ENCODE assay signal across 14 cellular contexts in genomic region chr3:16529264-16529663, GRCh38. TPM values are rescaled to one million over a fixed set of nuclear protein-coding genes. Genes with fewer than 3 reads are reported as not detected.
A peak's percentile ranks its signal among the peaks of the same experiment; 100 is the strongest.
DNase-seq lines count a peak whose midpoint lies in the region; ATAC-seq and TF ChIP-seq lines count a peak whose summit lies in the region.
"Had no signal": no experiment of that assay in that cellular context is flagged by ENCODE, and none has a peak within 500 bp of the region (broad histone marks: within the 10 kb centered on the region; RNA-seq: fewer than 3 reads in every experiment).

No MANE protein-coding gene starts in this region.

- no peak for TF ChIP-seq RAD21 in neural cell (conservative IDR thresholded peaks at IDR 0.05)

- ATAC-seq in GM21447 (IDR thresholded peaks at IDR 0.05; ENCODE audit: unreplicated experiment) (peak; percentile 53), activated B cell treated with CpG ODN at 0.5 μM for 24 hours (ENCODE audit: low read depth) (peak; percentile 54), HG03045 (IDR thresholded peaks at IDR 0.05; ENCODE audit: unreplicated experiment) (no peak)
- ATAC-seq: left lung had no signal

- no peaks in the 10 kb centered on the region for H3K27me3 ChIP-seq in neural cell (ENCODE audit: insufficient read depth, low read depth, low read length)
- no peaks in the 10 kb centered on the region for H3K27me3 ChIP-seq in tibial artery
- H3K27me3 ChIP-seq: left lung had no signal

- no peak overlapping the region for H3K4me3 Mint-ChIP-seq in activated B cell treated with CpG ODN at 0.5 μM for 24 hours

- peaks cover 14% of the 10 kb centered on the region for H3K4me1 Mint-ChIP-seq in activated B cell treated with CpG ODN at 0.5 μM for 24 hours

- H3K9me3 Mint-ChIP-seq in activated B cell treated with CpG ODN at 0.5 μM for 24 hours: peaks cover 3% of the 10 kb centered on the region

- H3K4me2 ChIP-seq in neural cell (ENCODE audit: low read length): no peak overlapping the region
- H3K4me2 ChIP-seq: smooth muscle cell had no signal

- TF ChIP-seq EP300 in neural cell (conservative IDR thresholded peaks at IDR 0.05; ENCODE audit: poor library complexity, severe bottlenecking): no peak

- no peak overlapping the region for H2AFZ ChIP-seq in neural cell (ENCODE audit: low read depth, low read length)

- H3K9me2 ChIP-seq in neural cell (ENCODE audit: insufficient read depth, low read length): no peaks in the 10 kb centered on the region

- H3K79me2 ChIP-seq in neural cell (replicated peaks; ENCODE audit: insufficient read depth, low read length): no peaks in the 10 kb centered on the region

- H4K20me1 ChIP-seq in neural cell (ENCODE audit: insufficient read depth): no peaks in the 10 kb centered on the region

- no peaks in the 10 kb centered on the region for H3K36me3 ChIP-seq in neural cell (ENCODE audit: insufficient read depth, low read length)
- no peaks in the 10 kb centered on the region for H3K36me3 ChIP-seq in tibial artery
- H3K36me3 ChIP-seq: left lung had no signal

- intact Hi-C loops in activated B cell treated with CpG ODN at 0.5 μM for 24 hours (cut with micrococcal nuclease) (loop anchor here (1.0 kb wide), 2 partner anchors 17 to 239 kb away; no protein-coding TSS in a partner anchor), tibial artery (cut with DNase I; ENCODE audit: low total_unique reads) (no loop called here)

- H3K9ac ChIP-seq in neural cell (ENCODE audit: low read length): no peak overlapping the region

- TF ChIP-seq CTCF in GM12864 (IDR thresholded peaks at IDR 0.05; ENCODE audit: low read depth, low read length, missing control alignments) (peak; percentile 16), activated B cell treated with CpG ODN at 0.5 μM for 24 hours (IDR thresholded peaks at IDR 0.05) (no peak), neural cell (IDR thresholded peaks at IDR 0.05; ENCODE audit: poor library complexity, severe bottlenecking) (peak; percentile 16), tibial artery (IDR thresholded peaks at IDR 0.05) (no peak)

- H3F3A ChIP-seq in neural cell (ENCODE audit: insufficient read depth, low read length, poor library complexity, severe bottlenecking): no peaks in the 10 kb centered on the region

- DNase-seq in GM12864 (ENCODE audit: low read depth) (no peak), activated B cell treated with CpG ODN at 0.5 μM for 24 hours (no peak), tibial artery (no peak), putamen (ENCODE audit: low spot score) (no peak)
- DNase-seq: cerebellar nuclear complex, hippocampal formation, left lung, NCI-H1092, NCI-H510A treated with DMSO at 0.1 percent for 48 hours, T-helper 9 cell had no signal

- H3K9me3 ChIP-seq in neural cell (ENCODE audit: low read length): no peaks in the 10 kb centered on the region
- H3K9me3 ChIP-seq in tibial artery: peaks cover 0 to 2% (median 0%) of the 10 kb centered on the region in 3 donors

- no peak overlapping the region for H3K27ac ChIP-seq in neural cell (ENCODE audit: low read length)
- H3K27ac ChIP-seq in tibial artery: no peak overlapping the region
- H3K27ac ChIP-seq: left lung had no signal

- H3K27ac Mint-ChIP-seq in activated B cell treated with CpG ODN at 0.5 μM for 24 hours: no peak overlapping the region

- CTCF ChIA-PET in activated B cell treated with CpG ODN at 0.5 μM for 24 hours (lab: Charles Lee): interaction anchor here (0.6 to 2.3 kb wide), 11 partner anchors 13 to 296 kb away, joined by 3 to 18 read pairs (median 3); no protein-coding TSS in a partner anchor

- POLR2A ChIA-PET in activated B cell treated with CpG ODN at 0.5 μM for 24 hours (lab: Charles Lee): interaction anchor here (0.8 to 1.6 kb wide), 3 partner anchors 13 to 239 kb away, joined by 3 to 9 read pairs (median 4); no protein-coding TSS in a partner anchor

- no peaks in the 10 kb centered on the region for H3K4me1 ChIP-seq in tibial artery
- H3K4me1 ChIP-seq: left lung had no signal

- H3K36me3 Mint-ChIP-seq in activated B cell treated with CpG ODN at 0.5 μM for 24 hours (ENCODE audit: low read depth): peaks cover 2% of the 10 kb centered on the region

- H3K4me3 ChIP-seq in GM12864 (ENCODE audit: low read depth, low read length): no peak overlapping the region
- no peak overlapping the region for H3K4me3 ChIP-seq in neural cell (ENCODE audit: low read length)
- no peak overlapping the region for H3K4me3 ChIP-seq in tibial artery
- H3K4me3 ChIP-seq: left lung, smooth muscle cell had no signal

- no peaks in the 10 kb centered on the region for H3K27me3 Mint-ChIP-seq in activated B cell treated with CpG ODN at 0.5 μM for 24 hours

TF ChIP-seq in neural cell, 6 proteins besides CTCF, POLR2A, EP300 and RAD21:
- TF ChIP-seq SMC3 (conservative IDR thresholded peaks at IDR 0.05; ENCODE audit: poor library complexity) (no peak), MXI1 (conservative IDR thresholded peaks at IDR 0.05; ENCODE audit: poor library complexity, severe bottlenecking) (no peak), POLR2AphosphoS5 (IDR thresholded peaks at IDR 0.05) (no peak), REST (IDR thresholded peaks at IDR 0.05; ENCODE audit: borderline replicate concordance) (no peak), EZH2 (IDR thresholded peaks at IDR 0.05; ENCODE audit: borderline replicate concordance, insufficient read depth, low read length, poor library complexity, severe bottlenecking) (no peak), TAF1 (IDR thresholded peaks at IDR 0.05; ENCODE audit: low read depth) (no peak)

RNA-seq across cellular contexts. Expression of gene RFTN1, which starts 15.8 kb away (rescaled TPM):
- total RNA-seq in activated B cell treated with CpG ODN at 0.5 μM for 24 hours: 323 and 365 TPM in 2 replicates
- polyA plus RNA-seq in neural cell: 36.8 and 66.9 TPM in 2 replicates
- polyA minus RNA-seq in neural cell: 41.6 and 52.3 TPM in 2 replicates

Comparison
In these comparisons a context has a peak if more than half of its experiments do, and no peak if none do; other contexts are left out.
1. CTCF ChIP-seq: peak in GM12864 (single experiment) and neural cell (single experiment); none in activated B cell treated with CpG ODN at 0.5 μM for 24 hours (single experiment) and tibial artery (0 of 2).